ENCODE assay signal across 10 cellular contexts in the genomic region with DNA sequence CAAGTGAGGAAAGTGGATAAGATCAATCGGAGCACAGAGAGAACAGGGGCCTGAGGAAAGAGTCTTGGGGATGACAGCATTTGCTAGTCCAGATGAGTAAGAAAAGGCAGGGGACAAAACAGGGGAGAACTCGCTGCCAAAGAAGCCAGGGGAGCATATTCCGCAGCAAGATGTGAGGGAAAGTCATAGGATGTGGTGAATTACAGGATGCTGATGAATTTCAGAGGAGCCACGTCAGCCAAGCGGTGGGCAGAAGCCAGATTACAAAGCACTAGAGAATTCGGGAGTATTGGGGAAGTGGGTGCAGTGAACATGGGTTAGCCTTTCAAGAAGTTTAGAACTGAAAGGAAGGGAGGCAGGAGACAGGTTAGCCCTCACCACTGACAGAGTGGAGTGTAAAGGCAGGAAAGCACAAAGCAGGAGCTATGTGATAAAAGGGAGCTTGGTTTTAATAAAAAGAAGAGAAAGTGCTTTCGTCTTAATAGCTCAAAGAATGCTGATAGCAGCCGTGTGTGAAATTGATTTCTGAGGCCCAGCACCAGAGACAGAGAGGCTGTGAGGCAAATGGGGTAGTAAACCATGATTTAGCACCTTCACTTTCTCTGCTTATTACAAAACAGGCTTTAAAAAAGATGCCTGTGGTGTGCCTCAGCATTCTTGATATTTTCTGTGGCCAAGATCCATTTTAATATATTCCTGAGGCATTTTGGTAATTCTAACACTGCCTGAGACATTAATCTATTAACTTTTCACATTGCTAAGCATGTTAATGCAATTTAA. TPM values are rescaled to one million over a fixed set of nuclear protein-coding genes. Genes with fewer than 3 reads are reported as not detected.
DNase-seq lines count a peak whose midpoint lies in the region; ATAC-seq and TF ChIP-seq lines count a peak whose summit lies in the region.
"Had no signal": no experiment of that assay in that cellular context is flagged by ENCODE, and none has a peak within 500 bp of the region (broad histone marks: within the 10 kb centered on the region; RNA-seq: fewer than 3 reads in every experiment).

No MANE protein-coding gene starts in this region.

- no peak overlapping the region for H4K8ac ChIP-seq in mesendoderm (ENCODE audit: low read depth, low read length)

- WGBS in mesendoderm (ENCODE audit: extremely low coverage, insufficient coverage, low lambda C conversion rate) = no CpG with 5 or more reads among the region's 8 CpGs

- no peaks in the 10 kb centered on the region for H3K4me1 ChIP-seq in mesendoderm (ENCODE audit: control insufficient read depth, low read depth, low read length)
- H3K4me1 ChIP-seq: BE2C had no signal

- no peak overlapping the region for H2BK15ac ChIP-seq in mesendoderm (replicated peaks; ENCODE audit: low read depth)

- ATAC-seq in HG03039 (IDR thresholded peaks at IDR 0.05; ENCODE audit: unreplicated experiment) = no peak

- H2AK5ac ChIP-seq in mesendoderm (ENCODE audit: low read length) = no peak overlapping the region

- H3K36me3 ChIP-seq in mesendoderm (ENCODE audit: control insufficient read depth, insufficient read depth, low read length) = no peaks in the 10 kb centered on the region
- H3K36me3 ChIP-seq: BE2C had no signal

- H2BK120ac ChIP-seq in mesendoderm (ENCODE audit: low read depth, low read length) = no peak overlapping the region

- no peak overlapping the region for H3K18ac ChIP-seq in mesendoderm (ENCODE audit: low read length)

- H3K4ac ChIP-seq in mesendoderm (ENCODE audit: low read depth, low read length) = no peak overlapping the region

- H3K4me3 ChIP-seq in cardiac fibroblast (replicated peaks in 1 of 2; ENCODE audit: low read depth in 2 of 2, low read length in 2 of 2) (peak overlapping the region in 1 of 2 donors; percentile 21), mesendoderm (ENCODE audit: low read length) (no peak overlapping the region)

- H3K27me3 ChIP-seq in mesendoderm (ENCODE audit: insufficient read depth, low read length, poor library complexity) = no peaks in the 10 kb centered on the region
- H3K27me3 ChIP-seq: BE2C had no signal

- H3K79me1 ChIP-seq in mesendoderm (ENCODE audit: low read length) = no peaks in the 10 kb centered on the region

- no peak overlapping the region for H4K5ac ChIP-seq in mesendoderm (ENCODE audit: low read length)

- H3K56ac ChIP-seq in mesendoderm (ENCODE audit: low read length) = no peak overlapping the region

- no peak overlapping the region for H3K4me2 ChIP-seq in mesendoderm (ENCODE audit: low read length)

- TF ChIP-seq CTCF in cardiac fibroblast (IDR thresholded peaks at IDR 0.05; ENCODE audit: low read depth, low read length) = no peak

- peak; percentile 98 for DNase-seq in A172 (ENCODE audit: low spot score)
- DNase-seq in LHCN-M2 (ENCODE audit: low read depth) = peak; percentile 100
- peak; percentile 96 to 100 for DNase-seq in cardiac fibroblast (ENCODE audit: low read depth in 2 of 2)
- peak; percentile 45 for DNase-seq in mesendoderm
- DNase-seq in hypothalamus (lab: John Stamatoyannopoulos, UW) = no peak
- DNase-seq in stimulated activated CD8-positive, alpha-beta memory T cell treated with anti-CD3 and anti-CD28 coated beads, Interleukin-4, amount 100 ng/mL, for 48 hours = no peak
- DNase-seq in HT-29 (ENCODE audit: low spot score) = no peak
- DNase-seq: activated gamma-delta T cell, BE2C had no signal

- no peak overlapping the region for H3K9ac ChIP-seq in mesendoderm (ENCODE audit: low read length)

- H3K79me2 ChIP-seq in mesendoderm (ENCODE audit: control insufficient read depth, insufficient read depth, low read length) = no peaks in the 10 kb centered on the region

- no peak overlapping the region for H3K27ac ChIP-seq in mesendoderm (ENCODE audit: low read depth, low read length)

- H3K23ac ChIP-seq in mesendoderm (ENCODE audit: low read length) = no peak overlapping the region

- H2BK5ac ChIP-seq in mesendoderm (ENCODE audit: low read length) = no peak overlapping the region

RNA-seq across cellular contexts. Expression of gene ADAMTSL1, which starts 16.8 kb away (rescaled TPM):
- 5.3 and 11.4 TPM in 2 replicates for total RNA-seq in A172 (2014; rRNA removed; shearing (Covaris generic))
- 74.5 and 85.1 TPM in 2 replicates for total RNA-seq in LHCN-M2 (2014; rRNA removed)
- 61.3 TPM for polyA plus RNA-seq in LHCN-M2 (2012)
- polyA plus RNA-seq in mesendoderm (2013, experiment 1 of 2) = 0.56 TPM
- polyA plus RNA-seq in mesendoderm (2013, experiment 2 of 2) = 0.56 TPM
- not detected in 2 replicates for total RNA-seq in HT-29 (2014; rRNA removed; shearing (Covaris generic))

Comparison
In these comparisons a context has a peak if more than half of its experiments do, and no peak if none do; other contexts are left out.
1. DNase-seq: peak in A172 (single experiment), LHCN-M2 (single experiment), cardiac fibroblast (2 of 2) and mesendoderm (single experiment); none in hypothalamus (0 of 51), stimulated activated CD8-positive, alpha-beta memory T cell treated with anti-CD3 and anti-CD28 coated beads, Interleukin-4, amount 100 ng/mL, for 48 hours (single experiment) and HT-29 (single experiment).